ENCODE assay signal across 1 cellular context in genomic region chr2:105455488-105455991, GRCh38.
A peak's percentile ranks its signal among the peaks of the same experiment; 100 is the strongest.
TF ChIP-seq lines count a peak whose summit lies in the region.

No MANE protein-coding gene starts in this region.

TF ChIP-seq in K562, 482 proteins besides CTCF, POLR2A, EP300 and RAD21 (continued from another document):
- TF ChIP-seq NR4A1 (CRISPR knock-in tag; IDR thresholded peaks at IDR 0.05) = no peak
- 0 out of 2 replicates have a peak, but pooled peaks have one; percentile 25 for TF ChIP-seq NR4A1 (tag; IDR thresholded peaks at IDR 0.05)
- TF ChIP-seq, protein P1, sequence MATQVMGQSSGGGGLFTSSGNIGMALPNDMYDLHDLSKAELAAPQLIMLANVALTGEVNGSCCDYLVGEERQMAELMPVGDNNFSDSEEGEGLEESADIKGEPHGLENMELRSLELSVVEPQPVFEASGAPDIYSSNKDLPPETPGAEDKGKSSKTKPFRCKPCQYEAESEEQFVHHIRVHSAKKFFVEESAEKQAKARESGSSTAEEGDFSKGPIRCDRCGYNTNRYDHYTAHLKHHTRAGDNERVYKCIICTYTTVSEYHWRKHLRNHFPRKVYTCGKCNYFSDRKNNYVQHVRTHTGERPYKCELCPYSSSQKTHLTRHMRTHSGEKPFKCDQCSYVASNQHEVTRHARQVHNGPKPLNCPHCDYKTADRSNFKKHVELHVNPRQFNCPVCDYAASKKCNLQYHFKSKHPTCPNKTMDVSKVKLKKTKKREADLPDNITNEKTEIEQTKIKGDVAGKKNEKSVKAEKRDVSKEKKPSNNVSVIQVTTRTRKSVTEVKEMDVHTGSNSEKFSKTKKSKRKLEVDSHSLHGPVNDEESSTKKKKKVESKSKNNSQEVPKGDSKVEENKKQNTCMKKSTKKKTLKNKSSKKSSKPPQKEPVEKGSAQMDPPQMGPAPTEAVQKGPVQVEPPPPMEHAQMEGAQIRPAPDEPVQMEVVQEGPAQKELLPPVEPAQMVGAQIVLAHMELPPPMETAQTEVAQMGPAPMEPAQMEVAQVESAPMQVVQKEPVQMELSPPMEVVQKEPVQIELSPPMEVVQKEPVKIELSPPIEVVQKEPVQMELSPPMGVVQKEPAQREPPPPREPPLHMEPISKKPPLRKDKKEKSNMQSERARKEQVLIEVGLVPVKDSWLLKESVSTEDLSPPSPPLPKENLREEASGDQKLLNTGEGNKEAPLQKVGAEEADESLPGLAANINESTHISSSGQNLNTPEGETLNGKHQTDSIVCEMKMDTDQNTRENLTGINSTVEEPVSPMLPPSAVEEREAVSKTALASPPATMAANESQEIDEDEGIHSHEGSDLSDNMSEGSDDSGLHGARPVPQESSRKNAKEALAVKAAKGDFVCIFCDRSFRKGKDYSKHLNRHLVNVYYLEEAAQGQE (CRISPR knock-in tag; IDR thresholded peaks at IDR 0.05; ENCODE audit: low read depth) = no peak
- TF ChIP-seq FOSL1 (tag; conservative IDR thresholded peaks at IDR 0.05) = peak; percentile 80
- peak; percentile 74; the same call in 1 of the 2 replicates for TF ChIP-seq SMARCA4 (IDR thresholded peaks at IDR 0.05)
- 0 out of 2 replicates have a peak, but pooled peaks have one; percentile 22 for TF ChIP-seq ZNF584 (CRISPR knock-in tag; IDR thresholded peaks at IDR 0.05; ENCODE audit: low read depth)
- TF ChIP-seq, protein P2, sequence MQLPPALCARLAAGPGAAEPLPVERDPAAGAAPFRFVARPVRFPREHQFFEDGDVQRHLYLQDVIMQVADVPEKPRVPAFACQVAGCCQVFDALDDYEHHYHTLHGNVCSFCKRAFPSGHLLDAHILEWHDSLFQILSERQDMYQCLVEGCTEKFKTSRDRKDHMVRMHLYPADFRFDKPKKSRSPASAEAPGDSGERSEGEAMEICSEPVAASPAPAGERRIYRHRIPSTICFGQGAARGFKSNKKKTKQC (CRISPR knock-in tag; IDR thresholded peaks at IDR 0.05) = no peak
- no peak for TF ChIP-seq HDAC6 (IDR thresholded peaks at IDR 0.05; ENCODE audit: low read depth, low read length)
- TF ChIP-seq ZEB2 (IDR thresholded peaks at IDR 0.05) = peak; percentile 91
- peak; percentile 60; the same call in 1 of the 2 replicates for TF ChIP-seq JUN (IDR thresholded peaks at IDR 0.05; ENCODE audit: borderline replicate concordance, low read depth, low read length)
- no peak for TF ChIP-seq JUN (CRISPR knock-in tag; IDR thresholded peaks at IDR 0.05; ENCODE audit: borderline replicate concordance)
- peak; percentile 54; the same call in 1 of the 2 replicates for TF ChIP-seq SMARCE1 (IDR thresholded peaks at IDR 0.05)
- no peak for TF ChIP-seq ELF1 (tag; IDR thresholded peaks at IDR 0.05)
- peak in 1 of 2 experiments; percentile 32; a peak in 1 of 4 replicates for TF ChIP-seq MLLT1 (IDR thresholded peaks at IDR 0.05)
- no peak for TF ChIP-seq CREB1 (IDR thresholded peaks at IDR 0.05)
- TF ChIP-seq CREB1 (CRISPR knock-in tag; IDR thresholded peaks at IDR 0.05) = no peak
- TF ChIP-seq ESRRA (IDR thresholded peaks at IDR 0.05; ENCODE audit: borderline replicate concordance, low read depth) = peak; percentile 86; the same call in 1 of the 2 replicates
- TF ChIP-seq, protein P3, sequence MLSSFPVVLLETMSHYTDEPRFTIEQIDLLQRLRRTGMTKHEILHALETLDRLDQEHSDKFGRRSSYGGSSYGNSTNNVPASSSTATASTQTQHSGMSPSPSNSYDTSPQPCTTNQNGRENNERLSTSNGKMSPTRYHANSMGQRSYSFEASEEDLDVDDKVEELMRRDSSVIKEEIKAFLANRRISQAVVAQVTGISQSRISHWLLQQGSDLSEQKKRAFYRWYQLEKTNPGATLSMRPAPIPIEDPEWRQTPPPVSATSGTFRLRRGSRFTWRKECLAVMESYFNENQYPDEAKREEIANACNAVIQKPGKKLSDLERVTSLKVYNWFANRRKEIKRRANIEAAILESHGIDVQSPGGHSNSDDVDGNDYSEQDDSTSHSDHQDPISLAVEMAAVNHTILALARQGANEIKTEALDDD (IDR thresholded peaks at IDR 0.05) = peak; percentile 82
- TF ChIP-seq, protein P4, sequence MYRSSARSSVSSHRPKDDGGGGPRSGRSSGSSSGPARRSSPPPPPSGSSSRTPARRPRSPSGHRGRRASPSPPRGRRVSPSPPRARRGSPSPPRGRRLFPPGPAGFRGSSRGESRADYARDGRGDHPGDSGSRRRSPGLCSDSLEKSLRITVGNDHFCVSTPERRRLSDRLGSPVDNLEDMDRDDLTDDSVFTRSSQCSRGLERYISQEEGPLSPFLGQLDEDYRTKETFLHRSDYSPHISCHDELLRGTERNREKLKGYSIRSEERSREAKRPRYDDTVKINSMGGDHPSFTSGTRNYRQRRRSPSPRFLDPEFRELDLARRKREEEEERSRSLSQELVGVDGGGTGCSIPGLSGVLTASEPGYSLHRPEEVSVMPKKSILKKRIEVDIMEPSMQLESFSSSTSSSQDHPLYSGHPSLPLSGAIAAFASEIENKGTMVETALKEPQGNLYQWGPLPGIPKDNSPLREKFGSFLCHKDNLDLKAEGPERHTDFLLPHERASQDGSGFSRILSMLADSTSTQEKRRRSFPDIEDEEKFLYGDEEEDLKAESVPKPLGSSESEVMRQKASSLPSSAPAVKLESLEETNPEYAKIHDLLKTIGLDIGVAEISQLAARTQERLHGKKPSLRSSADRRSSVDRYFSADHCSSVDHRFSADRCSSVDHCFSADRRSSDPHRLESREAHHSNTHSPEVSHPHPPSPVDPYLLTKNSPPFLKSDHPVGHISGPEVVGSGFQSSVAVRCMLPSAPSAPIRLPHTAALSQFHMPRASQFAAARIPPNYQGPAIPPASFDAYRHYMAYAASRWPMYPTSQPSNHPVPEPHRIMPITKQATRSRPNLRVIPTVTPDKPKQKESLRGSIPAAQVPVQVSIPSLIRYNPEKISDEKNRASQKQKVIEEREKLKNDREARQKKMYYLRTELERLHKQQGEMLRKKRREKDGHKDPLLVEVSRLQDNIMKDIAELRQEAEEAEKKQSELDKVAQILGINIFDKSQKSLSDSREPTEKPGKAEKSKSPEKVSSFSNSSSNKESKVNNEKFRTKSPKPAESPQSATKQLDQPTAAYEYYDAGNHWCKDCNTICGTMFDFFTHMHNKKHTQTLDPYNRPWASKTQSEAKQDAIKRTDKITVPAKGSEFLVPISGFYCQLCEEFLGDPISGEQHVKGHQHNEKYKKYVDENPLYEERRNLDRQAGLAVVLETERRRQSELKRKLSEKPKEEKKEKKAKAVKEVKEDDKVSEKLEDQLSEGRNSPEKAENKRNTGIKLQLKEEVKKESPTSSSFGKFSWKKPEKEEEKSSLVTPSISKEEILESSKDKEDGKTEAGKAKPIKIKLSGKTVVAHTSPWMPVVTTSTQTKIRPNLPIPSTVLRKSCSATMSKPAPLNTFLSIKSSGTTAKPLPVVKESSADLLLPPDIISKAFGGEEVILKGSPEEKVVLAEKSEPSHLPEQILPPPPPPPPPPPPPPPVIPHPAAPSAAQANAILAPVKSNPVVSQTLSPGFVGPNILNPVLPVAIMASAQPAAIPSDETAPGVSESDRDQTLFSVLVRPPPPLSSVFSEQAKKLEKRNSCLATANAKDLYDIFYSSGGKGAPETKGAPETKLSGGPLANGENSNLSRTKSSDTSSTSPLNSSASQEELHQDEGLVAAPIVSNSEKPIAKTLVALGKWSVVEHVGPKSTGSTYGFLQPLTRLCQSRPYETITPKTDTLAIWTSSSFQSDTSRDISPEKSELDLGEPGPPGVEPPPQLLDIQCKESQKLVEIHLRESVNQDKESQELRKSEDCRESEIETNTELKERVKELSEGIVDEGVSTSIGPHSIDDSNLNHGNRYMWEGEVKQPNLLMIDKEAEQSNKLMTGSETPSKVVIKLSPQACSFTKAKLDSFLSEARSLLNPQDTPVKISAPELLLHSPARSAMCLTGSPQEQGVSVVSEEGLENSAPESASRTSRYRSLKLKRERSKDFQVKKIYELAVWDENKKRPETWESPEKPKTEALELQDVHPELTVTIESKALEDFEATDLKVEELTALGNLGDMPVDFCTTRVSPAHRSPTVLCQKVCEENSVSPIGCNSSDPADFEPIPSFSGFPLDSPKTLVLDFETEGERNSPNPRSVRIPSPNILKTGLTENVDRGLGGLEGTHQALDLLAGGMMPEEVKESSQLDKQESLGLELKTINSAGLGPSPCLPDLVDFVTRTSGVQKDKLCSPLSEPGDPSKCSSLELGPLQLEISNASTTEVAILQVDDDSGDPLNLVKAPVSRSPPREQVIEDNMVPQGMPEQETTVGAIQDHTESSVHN (IDR thresholded peaks at IDR 0.05; ENCODE audit: borderline replicate concordance in 1 of 2, low read depth in 1 of 2) = peak in 1 of 2 experiments; percentile 85; a peak in 2 of 4 replicates
- peak; percentile 53; the same call in 1 of the 2 replicates for TF ChIP-seq RNF2 (IDR thresholded peaks at IDR 0.05)
- TF ChIP-seq FOXJ2 (tag; IDR thresholded peaks at IDR 0.05) = peak; percentile 84
- TF ChIP-seq NFATC3 (IDR thresholded peaks at IDR 0.05) = no peak
- no peak for TF ChIP-seq ZNF282 (CRISPR knock-in tag; IDR thresholded peaks at IDR 0.05)
- TF ChIP-seq CBFA2T3 (IDR thresholded peaks at IDR 0.05) = peak; percentile 33; the same call in 1 of the 2 replicates
- TF ChIP-seq L3MBTL2 (IDR thresholded peaks at IDR 0.05) = peak; percentile 38; the same call in 1 of the 2 replicates
- TF ChIP-seq CEBPG (CRISPR knock-in tag; IDR thresholded peaks at IDR 0.05) = peak; percentile 95
- TF ChIP-seq CEBPG (tag; conservative IDR thresholded peaks at IDR 0.05 in 1 of 2, IDR thresholded peaks at IDR 0.05 in 1 of 2) = peak; percentile 94 to 98
- peak; percentile 18 for TF ChIP-seq DACH1 (IDR thresholded peaks at IDR 0.05; ENCODE audit: partially characterized antibody)
- TF ChIP-seq NEUROD1 (IDR thresholded peaks at IDR 0.05; ENCODE audit: borderline replicate concordance, low read depth, low read length, partially characterized antibody) = peak; percentile 50
- TF ChIP-seq SMAD4 (CRISPR knock-in tag; conservative IDR thresholded peaks at IDR 0.05) = peak; percentile 38; the same call in 1 of the 2 replicates
- peak in 1 of 2 experiments; percentile 22; a peak in 1 of 4 replicates for TF ChIP-seq FOXK2 (conservative IDR thresholded peaks at IDR 0.05 in 1 of 2, IDR thresholded peaks at IDR 0.05 in 1 of 2; ENCODE audit: low read depth in 2 of 2)
- TF ChIP-seq, protein P5, sequence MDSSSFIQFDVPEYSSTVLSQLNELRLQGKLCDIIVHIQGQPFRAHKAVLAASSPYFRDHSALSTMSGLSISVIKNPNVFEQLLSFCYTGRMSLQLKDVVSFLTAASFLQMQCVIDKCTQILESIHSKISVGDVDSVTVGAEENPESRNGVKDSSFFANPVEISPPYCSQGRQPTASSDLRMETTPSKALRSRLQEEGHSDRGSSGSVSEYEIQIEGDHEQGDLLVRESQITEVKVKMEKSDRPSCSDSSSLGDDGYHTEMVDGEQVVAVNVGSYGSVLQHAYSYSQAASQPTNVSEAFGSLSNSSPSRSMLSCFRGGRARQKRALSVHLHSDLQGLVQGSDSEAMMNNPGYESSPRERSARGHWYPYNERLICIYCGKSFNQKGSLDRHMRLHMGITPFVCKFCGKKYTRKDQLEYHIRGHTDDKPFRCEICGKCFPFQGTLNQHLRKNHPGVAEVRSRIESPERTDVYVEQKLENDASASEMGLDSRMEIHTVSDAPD (CRISPR knock-in tag; IDR thresholded peaks at IDR 0.05) = no peak
- TF ChIP-seq EZH2 (IDR thresholded peaks at IDR 0.05; ENCODE audit: borderline replicate concordance, low read depth, low read length) = no peak
- 0 out of 2 replicates have a peak, but pooled peaks have one; percentile 26 for TF ChIP-seq KLF13 (tag; IDR thresholded peaks at IDR 0.05; ENCODE audit: borderline replicate concordance, low read depth)
- TF ChIP-seq TOE1 (IDR thresholded peaks at IDR 0.05; ENCODE audit: borderline replicate concordance) = no peak
- TF ChIP-seq TOE1 (CRISPR knock-in tag; IDR thresholded peaks at IDR 0.05; ENCODE audit: borderline replicate concordance, low read depth) = no peak
- no peak for TF ChIP-seq MEF2D (tag; conservative IDR thresholded peaks at IDR 0.05; ENCODE audit: low read depth)
- TF ChIP-seq TEAD1 (CRISPR knock-in tag; IDR thresholded peaks at IDR 0.05) = 0 out of 4 replicates have a peak, but pooled peaks of 1 of the 2 experiments have one; percentile 20
- no peak for TF ChIP-seq PHB (CRISPR knock-in tag; IDR thresholded peaks at IDR 0.05)
